ENCODE assay signal across 27 cellular contexts in the genomic region with DNA sequence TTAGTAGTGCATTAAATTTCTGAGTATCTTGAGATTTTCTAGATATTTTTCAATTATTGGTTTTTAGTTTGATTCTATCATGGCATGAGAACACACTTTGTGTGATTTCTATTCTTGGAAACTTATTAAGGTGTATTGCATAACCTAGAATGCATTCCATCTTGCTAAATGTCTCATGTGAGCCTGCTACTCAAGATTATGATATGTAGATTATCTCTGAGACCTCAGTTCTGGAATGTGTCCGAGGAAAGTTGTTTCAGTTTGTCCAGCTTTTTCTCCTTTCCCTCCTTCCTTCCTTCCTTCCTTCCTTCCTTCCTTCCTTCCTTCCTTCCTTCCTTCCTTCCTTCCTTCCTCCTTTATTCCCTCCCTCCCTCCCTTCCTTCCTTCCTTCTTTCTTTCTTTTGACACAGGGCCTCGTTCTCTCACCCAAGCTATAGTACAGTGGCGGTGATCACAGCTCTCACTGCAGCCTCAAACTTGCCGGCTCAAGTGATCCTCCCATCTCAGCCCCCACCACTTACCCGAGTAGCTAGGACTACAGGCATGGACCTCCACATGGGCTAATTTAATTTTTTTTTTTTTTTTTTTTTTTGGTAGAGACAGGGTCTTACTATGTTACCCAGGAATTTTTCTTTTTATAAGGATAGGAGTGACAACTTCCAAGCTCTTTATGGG. TPM values are rescaled to one million over a fixed set of nuclear protein-coding genes. Genes with fewer than 3 reads are reported as not detected.
DNase-seq lines count a peak whose midpoint lies in the region; ATAC-seq, FAIRE-seq and TF ChIP-seq lines count a peak whose summit lies in the region.
"Had no signal": no experiment of that assay in that cellular context is flagged by ENCODE, and none has a peak within 500 bp of the region (broad histone marks: within the 10 kb centered on the region; RNA-seq: fewer than 3 reads in every experiment).

No MANE protein-coding gene starts in this region.

- peaks cover 3% of the 10 kb centered on the region for H3K9me3 ChIP-seq in A673 (ENCODE audit: low read depth, low read length, poor library complexity, severe bottlenecking)
- peaks cover 0 to 6% of the 10 kb centered on the region in 2 donors for H3K9me3 ChIP-seq in left lung
- no peaks in the 10 kb centered on the region for H3K9me3 ChIP-seq in MG63
- H3K9me3 ChIP-seq: A549, BE2C had no signal

- no peak overlapping the region for H3K27ac Mint-ChIP-seq in immature natural killer cell
- H3K27ac Mint-ChIP-seq: CD14-positive monocyte; CD4-positive, alpha-beta memory T cell; CD4-positive, CD25-positive, alpha-beta regulatory T cell; CD8-positive, alpha-beta memory T cell had no signal

- H3K27me3 ChIP-seq in A673 (replicated peaks; ENCODE audit: insufficient read depth, low read depth, low read length, poor library complexity), result no peaks in the 10 kb centered on the region
- H3K27me3 ChIP-seq in bronchial epithelial cell (ENCODE audit: control insufficient read depth, insufficient read depth, low read length), result no peaks in the 10 kb centered on the region
- no peaks in the 10 kb centered on the region for H3K27me3 ChIP-seq in left lung
- no peaks in the 10 kb centered on the region for H3K27me3 ChIP-seq in MG63
- H3K27me3 ChIP-seq: BE2C, BLaER1 had no signal

- no TSS peak for BruUV-seq in A673 (replicated peaks; lab: Mats Ljungman, UMichigan)

- ATAC-seq in left lung, result peak; percentile 31
- ATAC-seq: A549 had no signal

- no peaks in the 10 kb centered on the region for H3K27me3 Mint-ChIP-seq in immature natural killer cell (ENCODE audit: low read depth in 3 of 3)
- H3K27me3 Mint-ChIP-seq: CD4-positive, alpha-beta memory T cell; CD4-positive, CD25-positive, alpha-beta regulatory T cell; CD8-positive, alpha-beta memory T cell had no signal

- CTCF ChIA-PET in A673 (lab: Charles Lee) (no interaction called here), RWPE1 (lab: Yijun Ruan, JAX) (interaction anchor here (0.7 kb wide), 1 partner anchor 121 kb away, joined by 7 read pairs; no protein-coding TSS in a partner anchor)

- no peak for TF ChIP-seq CTCF in A673 (conservative IDR thresholded peaks at IDR 0.05; ENCODE audit: low read depth, low read length)
- no peak for TF ChIP-seq CTCF in bronchial epithelial cell (IDR thresholded peaks at IDR 0.05; ENCODE audit: insufficient read depth, low read length, severe bottlenecking)
- no peak for TF ChIP-seq CTCF in left lung (IDR thresholded peaks at IDR 0.05)
- TF ChIP-seq CTCF in RWPE1 (conservative IDR thresholded peaks at IDR 0.05; ENCODE audit: low read depth), result no peak

- peaks cover 28% of the 10 kb centered on the region for H3K4me1 ChIP-seq in A673 (ENCODE audit: insufficient read depth, low read length, poor library complexity, severe bottlenecking)
- H3K4me1 ChIP-seq in left lung, result no peaks in the 10 kb centered on the region
- H3K4me1 ChIP-seq: A549, BE2C, BLaER1 had no signal

- no peak overlapping the region for H3K4me3 Mint-ChIP-seq in immature natural killer cell
- H3K4me3 Mint-ChIP-seq: CD14-positive monocyte; CD4-positive, alpha-beta memory T cell; CD4-positive, CD25-positive, alpha-beta regulatory T cell; CD8-positive, alpha-beta memory T cell had no signal

- peaks cover 0 to 12% (median 5%) of the 10 kb centered on the region in 6 donors for H3K9me3 Mint-ChIP-seq in immature natural killer cell

- peak; percentile 91 for DNase-seq in A673 (ENCODE audit: low spot score)
- DNase-seq in bronchial epithelial cell (ENCODE audit: low read depth), result peak; percentile 29
- DNase-seq in left lung, result no peak
- no peak for DNase-seq in immature natural killer cell
- DNase-seq in RWPE1 (ENCODE audit: low spot score), result no peak
- no peak for DNase-seq in MG63
- DNase-seq: ACHN; BE2C; C1 segment of cervical spinal cord; CD4-positive, alpha-beta memory T cell; CD4-positive, CD25-positive, alpha-beta regulatory T cell; CD8-positive, alpha-beta memory T cell; COR-L47; DMS 273 treated with DMSO at 0.1 percent for 48 hours; DMS153; DMS53; DMS79 treated with DMSO at 0.1 percent for 48 hours; GF-D8 had no signal

- no peaks in the 10 kb centered on the region for H3K36me3 Mint-ChIP-seq in immature natural killer cell
- H3K36me3 Mint-ChIP-seq: CD14-positive monocyte; CD4-positive, alpha-beta memory T cell; CD4-positive, CD25-positive, alpha-beta regulatory T cell; CD8-positive, alpha-beta memory T cell had no signal

- no peaks in the 10 kb centered on the region for H3K4me1 Mint-ChIP-seq in immature natural killer cell
- H3K4me1 Mint-ChIP-seq: CD14-positive monocyte; CD4-positive, alpha-beta memory T cell; CD4-positive, CD25-positive, alpha-beta regulatory T cell; CD8-positive, alpha-beta memory T cell had no signal

- H3K27ac ChIP-seq in A673 (ENCODE audit: low read depth, low read length, poor library complexity, severe bottlenecking) (peak overlapping the region; percentile 91), left lung (no peak overlapping the region), RWPE1 (no peak overlapping the region)
- H3K27ac ChIP-seq: 22Rv1, A549, BLaER1 had no signal

- H3K4me3 ChIP-seq in A673 (ENCODE audit: low read depth, low read length, poor library complexity, severe bottlenecking) (no peak overlapping the region), bronchial epithelial cell (ENCODE audit: low read depth, low read length) (no peak overlapping the region), left lung (no peak overlapping the region), MG63 (no peak overlapping the region)
- H3K4me3 ChIP-seq: A549, BLaER1 had no signal

- POLR2A ChIA-PET in A673 (lab: Charles Lee; ENCODE audit: low non-redundant PET), result interaction anchor here (0.6 to 0.7 kb wide), 2 partner anchors 178 to 646 kb away, joined by 4 to 19 read pairs; no protein-coding TSS in a partner anchor
- POLR2A ChIA-PET in RWPE1 (lab: Yijun Ruan, JAX; ENCODE audit: low non-redundant PET), result no interaction called here

- intact Hi-C loops in A673 (cut with micrococcal nuclease; ENCODE audit: unreplicated experiment), result loop anchor here (5.0 kb wide), 1 partner anchor 111 kb away; no protein-coding TSS in a partner anchor
- intact Hi-C loops in left lung (cut with DNase I), result no loop called here

- H3K36me3 ChIP-seq in A673 (ENCODE audit: insufficient read depth, low read length, poor library complexity, severe bottlenecking) (no peaks in the 10 kb centered on the region), bronchial epithelial cell (ENCODE audit: control insufficient read depth, insufficient read depth, low read length) (no peaks in the 10 kb centered on the region), left lung (no peaks in the 10 kb centered on the region), MG63 (no peaks in the 10 kb centered on the region)
- H3K36me3 ChIP-seq: BE2C, BLaER1 had no signal

- FAIRE-seq in bronchial epithelial cell (lab: Jason Lieb, UNC), result no peak
- FAIRE-seq: A549, G401.6, GM12891, GM18507 had no signal

RNA-seq across cellular contexts. Expression of gene ITPRID1, which starts 7.6 kb away (rescaled TPM):
- total RNA-seq in A673 (2021), result 0.21 and 0.31 TPM in 2 replicates
- not detected in 2 replicates for total RNA-seq in bronchial epithelial cell
- total RNA-seq in left lung, result under 1 TPM in 1 of 2 donors, not detected in 1; 0.60 TPM
- polyA plus RNA-seq in immature natural killer cell, result not detected
- total RNA-seq in MG63 (2014; rRNA removed; shearing (Covaris generic); ENCODE audit: low replicate concordance), result not detected in 2 replicates
- total RNA-seq: A172; CD4-positive, alpha-beta memory T cell; CD4-positive, CD25-positive, alpha-beta regulatory T cell; CD8-positive, alpha-beta memory T cell had no signal
- polyA plus RNA-seq: A549; AG04450; CD14-positive monocyte; CD4-positive, alpha-beta memory T cell; CD4-positive, CD25-positive, alpha-beta regulatory T cell; CD8-positive, alpha-beta memory T cell had no signal

Comparison
In these comparisons a context has a peak if more than half of its experiments do, and no peak if none do; other contexts are left out.
1. DNase-seq: peak in A673 (single experiment) and bronchial epithelial cell (single experiment); none in left lung (0 of 2), immature natural killer cell (0 of 3), RWPE1 (single experiment) and MG63 (single experiment).